Comparison of ENCODE assay signal across 1 cellular context in the genomic region with DNA sequence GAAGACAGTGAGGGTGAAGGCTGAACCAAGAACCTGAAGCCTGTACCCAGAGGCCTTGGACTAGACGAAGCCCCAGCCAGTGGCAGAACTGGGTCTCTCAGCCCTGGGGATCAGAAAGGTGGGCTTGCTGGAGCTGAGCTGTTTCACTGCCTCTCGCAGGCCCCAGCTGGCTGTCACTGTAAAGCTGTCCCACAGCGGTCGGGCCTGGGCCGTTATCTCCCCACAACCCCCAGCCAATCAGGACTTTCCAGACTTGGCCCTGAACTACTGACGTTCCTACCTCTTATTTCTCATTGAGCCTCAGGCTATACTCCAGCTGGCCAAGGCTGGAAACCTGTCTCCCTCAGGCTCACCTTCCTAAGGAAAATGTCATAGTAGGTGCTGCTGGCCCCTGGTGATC.
TF ChIP-seq lines count a peak whose summit lies in the region.

No MANE protein-coding gene starts in this region.

TF ChIP-seq in H1, 55 proteins besides CTCF, POLR2A, EP300 and RAD21:
- no peak for TF ChIP-seq SAP30 (IDR thresholded peaks at IDR 0.05; ENCODE audit: insufficient read depth, insufficient replicate concordance, low read length)
- no peak for TF ChIP-seq BACH1 (IDR thresholded peaks at IDR 0.05; ENCODE audit: low read length)
- TF ChIP-seq CHD1 (IDR thresholded peaks at IDR 0.05; ENCODE audit: low read depth, low read length) = no peak
- TF ChIP-seq KDM1A (IDR thresholded peaks at IDR 0.05; ENCODE audit: borderline replicate concordance, low read length) = no peak
- TF ChIP-seq, protein P1, sequence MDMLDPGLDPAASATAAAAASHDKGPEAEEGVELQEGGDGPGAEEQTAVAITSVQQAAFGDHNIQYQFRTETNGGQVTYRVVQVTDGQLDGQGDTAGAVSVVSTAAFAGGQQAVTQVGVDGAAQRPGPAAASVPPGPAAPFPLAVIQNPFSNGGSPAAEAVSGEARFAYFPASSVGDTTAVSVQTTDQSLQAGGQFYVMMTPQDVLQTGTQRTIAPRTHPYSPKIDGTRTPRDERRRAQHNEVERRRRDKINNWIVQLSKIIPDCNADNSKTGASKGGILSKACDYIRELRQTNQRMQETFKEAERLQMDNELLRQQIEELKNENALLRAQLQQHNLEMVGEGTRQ (IDR thresholded peaks at IDR 0.05; ENCODE audit: low read length) = no peak
- TF ChIP-seq JUND (IDR thresholded peaks at IDR 0.05; ENCODE audit: low read length) = no peak
- no peak for TF ChIP-seq ZNF274 (IDR thresholded peaks at IDR 0.05; ENCODE audit: borderline replicate concordance, extremely low read depth, low read length)
- TF ChIP-seq SIRT6 (IDR thresholded peaks at IDR 0.05; ENCODE audit: low read length) = no peak
- no peak for TF ChIP-seq SIX5 (IDR thresholded peaks at IDR 0.05; ENCODE audit: low read depth, low read length)
